ENCODE assay signal across 1 cellular context in the genomic region with DNA sequence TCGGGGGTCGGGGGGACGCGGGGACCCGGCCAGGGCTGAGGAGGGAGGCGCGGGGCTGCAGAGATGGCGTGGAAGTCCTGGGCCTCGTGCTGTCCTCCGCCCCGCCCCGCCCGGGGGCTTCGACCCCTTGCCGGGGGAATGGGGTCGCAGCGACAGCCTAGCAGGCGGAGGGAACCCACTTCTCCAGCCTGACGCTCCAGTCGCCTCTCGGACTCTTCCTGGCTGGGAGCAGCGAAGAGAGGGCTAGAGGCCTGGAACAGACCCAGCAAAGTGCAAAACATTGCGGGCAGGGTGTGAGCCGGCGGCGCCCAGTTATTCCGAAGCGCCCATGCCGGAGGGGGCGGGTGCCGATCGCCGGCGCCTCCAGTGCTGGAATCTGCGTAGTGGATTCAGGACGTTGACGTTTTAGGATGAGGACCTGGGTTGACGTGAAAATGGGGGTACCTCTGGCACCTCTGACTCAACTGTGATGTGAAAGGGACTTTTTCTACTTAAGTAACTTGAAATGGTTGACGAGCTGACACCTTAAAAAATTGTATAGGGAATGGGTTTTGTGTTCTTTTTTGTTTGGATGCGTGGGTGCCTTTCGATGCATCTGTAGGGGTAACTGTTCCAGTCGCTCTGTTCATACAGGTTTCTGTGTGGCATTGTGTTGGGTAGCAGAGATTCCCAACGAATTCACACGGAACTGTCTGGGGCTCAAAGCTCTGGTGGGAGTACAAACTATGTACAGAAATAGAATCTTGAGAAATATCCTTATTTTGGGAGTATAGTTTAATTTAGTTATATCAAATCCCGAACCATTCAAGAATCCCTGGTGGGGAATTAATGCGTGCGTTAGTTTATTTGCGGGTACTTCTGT.
TF ChIP-seq lines count a peak whose summit lies in the region.

No MANE protein-coding gene starts in this region.

TF ChIP-seq in H1, 55 proteins besides CTCF, POLR2A, EP300 and RAD21:
- TF ChIP-seq YY1 (IDR thresholded peaks at IDR 0.05; ENCODE audit: low read depth, low read length) (0 out of 2 replicates have a peak, but pooled peaks have one; percentile 6), SUZ12 (IDR thresholded peaks at IDR 0.05; ENCODE audit: low read length) (peak; percentile 34; the same call in 1 of the 2 replicates), CBX5 (IDR thresholded peaks at IDR 0.05; ENCODE audit: low read depth, low read length) (no peak), PHF8 (conservative IDR thresholded peaks at IDR 0.05; ENCODE audit: low read depth, low read length) (0 out of 2 replicates have a peak, but pooled peaks have one; percentile 5), TAF1 (IDR thresholded peaks at IDR 0.05; ENCODE audit: low read depth, low read length) (peak; percentile 45; the same call in 1 of the 2 replicates), KDM4A (IDR thresholded peaks at IDR 0.05; ENCODE audit: low read depth, low read length, severe bottlenecking) (peak; percentile 62), E2F6 (IDR thresholded peaks at IDR 0.05) (peak; percentile 77; the same call in 1 of the 2 replicates), SIN3A (conservative IDR thresholded peaks at IDR 0.05 in 1 of 2, IDR thresholded peaks at IDR 0.05 in 1 of 2; ENCODE audit: low read depth in 1 of 2, low read length in 2 of 2) (0 out of 4 replicates have a peak, but pooled peaks of 1 of the 2 experiments have one; percentile 6), TEAD4 (IDR thresholded peaks at IDR 0.05; ENCODE audit: low read depth, low read length) (peak; percentile 33; the same call in 1 of the 2 replicates), JUN (IDR thresholded peaks at IDR 0.05; ENCODE audit: low read depth, low read length) (no peak), ASH2L (IDR thresholded peaks at IDR 0.05; ENCODE audit: low read length) (peak; percentile 87), HDAC2 (IDR thresholded peaks at IDR 0.05; ENCODE audit: borderline replicate concordance in 1 of 2, low read depth in 2 of 2, low read length in 2 of 2) (peak in 1 of 2 experiments; percentile 73; a peak in 1 of 4 replicates), CBX8 (IDR thresholded peaks at IDR 0.05; ENCODE audit: borderline replicate concordance, low read depth, low read length) (no peak), EZH2 (IDR thresholded peaks at IDR 0.05; ENCODE audit: low read depth, low read length, severe bottlenecking) (peak; percentile 50), RNF2 (IDR thresholded peaks at IDR 0.05; ENCODE audit: borderline replicate concordance, low read depth, low read length, missing control alignments, poor library complexity, severe bottlenecking) (peak; percentile 39)
- TF ChIP-seq, protein P1, sequence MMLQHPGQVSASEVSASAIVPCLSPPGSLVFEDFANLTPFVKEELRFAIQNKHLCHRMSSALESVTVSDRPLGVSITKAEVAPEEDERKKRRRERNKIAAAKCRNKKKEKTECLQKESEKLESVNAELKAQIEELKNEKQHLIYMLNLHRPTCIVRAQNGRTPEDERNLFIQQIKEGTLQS (IDR thresholded peaks at IDR 0.05; ENCODE audit: insufficient read depth, low read depth, low read length): no peak
- TF ChIP-seq, protein P2, sequence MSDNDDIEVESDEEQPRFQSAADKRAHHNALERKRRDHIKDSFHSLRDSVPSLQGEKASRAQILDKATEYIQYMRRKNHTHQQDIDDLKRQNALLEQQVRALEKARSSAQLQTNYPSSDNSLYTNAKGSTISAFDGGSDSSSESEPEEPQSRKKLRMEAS (IDR thresholded peaks at IDR 0.05): peak; percentile 85
